In genomic region chr16:85974428-85975375, GRCh38 we compare ENCODE assay signal across 1 cellular context.
TF ChIP-seq lines count a peak whose summit lies in the region.

No MANE protein-coding gene starts in this region.

TF ChIP-seq in A549, 52 proteins besides CTCF, POLR2A, EP300 and RAD21 (continued from another document):
- TF ChIP-seq ATOH8 (CRISPR knock-in tag; IDR thresholded peaks at IDR 0.05; ENCODE audit: low read depth) (no peak), TP53 (CRISPR knock-in tag; IDR thresholded peaks at IDR 0.05) (no peak), PHF8 (IDR thresholded peaks at IDR 0.05; ENCODE audit: borderline replicate concordance, low read depth) (no peak), FOXS1 (CRISPR knock-in tag; IDR thresholded peaks at IDR 0.05) (no peak), FOSB (CRISPR knock-in tag; IDR thresholded peaks at IDR 0.05) (no peak), NPAS2 (CRISPR knock-in tag; IDR thresholded peaks at IDR 0.05; ENCODE audit: borderline replicate concordance) (no peak), MAFK (IDR thresholded peaks at IDR 0.05; ENCODE audit: partially characterized antibody) (no peak), NR3C1 (IDR thresholded peaks at IDR 0.05) (no peak), HMGXB4 (CRISPR knock-in tag; IDR thresholded peaks at IDR 0.05; ENCODE audit: borderline replicate concordance) (no peak), HOXB13 (CRISPR knock-in tag; IDR thresholded peaks at IDR 0.05; ENCODE audit: low read depth) (no peak), CHD2 (IDR thresholded peaks at IDR 0.05; ENCODE audit: low read length, partially characterized antibody) (no peak), HES2 (IDR thresholded peaks at IDR 0.05) (no peak), RARB (CRISPR knock-in tag; IDR thresholded peaks at IDR 0.05) (no peak), MAZ (IDR thresholded peaks at IDR 0.05; ENCODE audit: borderline replicate concordance, low read depth, low read length) (no peak)
